8 cellular contexts compared by ENCODE assay signal in the genomic region with DNA sequence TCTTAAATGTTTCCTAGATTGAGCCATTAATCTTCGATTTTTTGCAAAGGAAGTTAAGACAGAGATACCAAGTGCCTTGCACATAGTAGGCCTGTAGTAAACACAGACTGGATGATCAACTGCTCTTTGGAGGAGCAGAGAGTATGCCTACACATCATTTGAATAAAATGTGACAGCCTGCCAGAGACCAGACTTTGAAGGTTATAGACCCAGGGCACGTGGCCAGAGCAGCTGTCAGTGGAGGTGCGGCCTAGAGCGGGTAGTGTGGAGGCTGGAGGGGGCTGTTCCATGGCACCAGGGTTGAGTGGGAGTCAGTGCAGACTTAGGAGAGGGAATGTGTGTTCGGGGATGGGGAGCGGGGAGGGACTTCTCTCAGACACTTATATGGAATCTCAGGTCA.
DNase-seq lines count a peak whose midpoint lies in the region; TF ChIP-seq lines count a peak whose summit lies in the region.

No MANE protein-coding gene starts in this region.

- H3K36me3 ChIP-seq in cardiac muscle cell, result no peaks in the 10 kb centered on the region
- H3K36me3 ChIP-seq in skeletal muscle tissue (ENCODE audit: control insufficient read depth in 3 of 3, insufficient read depth in 3 of 3, low read length in 3 of 3), result no peaks in the 10 kb centered on the region

- no peaks in the 10 kb centered on the region for H3K9me3 Mint-ChIP-seq in activated CD4-positive, alpha-beta memory T cell treated with anti-CD3 and anti-CD28 coated beads, Interleukin-2, amount 10 ng/mL, durations not matched to agents 7 days and 5 days

- CTCF ChIA-PET in activated CD4-positive, alpha-beta memory T cell treated with anti-CD3 and anti-CD28 coated beads, Interleukin-2, amount 10 ng/mL, durations not matched to agents 7 days and 5 days (lab: Charles Lee), result no interaction called here

- no peaks in the 10 kb centered on the region for H3K9me3 ChIP-seq in cardiac muscle cell (ENCODE audit: low read depth)
- H3K9me3 ChIP-seq in skeletal muscle tissue (ENCODE audit: control insufficient read depth in 3 of 3, low read length in 3 of 3), result no peaks in the 10 kb centered on the region

- peak overlapping the region; percentile 10 for H3K4me3 Mint-ChIP-seq in activated CD4-positive, alpha-beta memory T cell treated with anti-CD3 and anti-CD28 coated beads, Interleukin-2, amount 10 ng/mL, durations not matched to agents 7 days and 5 days

- H3K27me3 ChIP-seq in cardiac muscle cell, result no peaks in the 10 kb centered on the region
- H3K27me3 ChIP-seq in skeletal muscle tissue (ENCODE audit: control insufficient read depth in 3 of 3, insufficient read depth in 3 of 3, low read length in 3 of 3), result no peaks in the 10 kb centered on the region

- no peaks in the 10 kb centered on the region for H3K27me3 Mint-ChIP-seq in activated CD4-positive, alpha-beta memory T cell treated with anti-CD3 and anti-CD28 coated beads, Interleukin-2, amount 10 ng/mL, durations not matched to agents 7 days and 5 days

- peaks cover 84% of the 10 kb centered on the region for H3K4me1 ChIP-seq in cardiac muscle cell (ENCODE audit: low read depth)
- peaks cover 85 to 87% (median 87%) of the 10 kb centered on the region in 3 donors for H3K4me1 ChIP-seq in skeletal muscle tissue (ENCODE audit: control insufficient read depth in 3 of 3, insufficient read depth in 3 of 3, low read length in 3 of 3)

- peak; percentile 58 for DNase-seq in HS-5 (ENCODE audit: low read depth)
- DNase-seq in activated CD4-positive, alpha-beta memory T cell treated with anti-CD3 and anti-CD28 coated beads, Interleukin-2, amount 10 ng/mL, durations not matched to agents 7 days and 5 days, result no peak
- DNase-seq in cardiac muscle cell (ENCODE audit: low read depth in 1 of 2, low spot score in 1 of 2), result peak in 1 of 2 donors; percentile 88
- DNase-seq in stimulated activated CD4-positive, alpha-beta T cell treated with anti-CD3 and anti-CD28 coated beads, Interleukin-4, amount 100 ng/mL, for 24 hours, result no peak
- DNase-seq in NCI-H2107 (lab: John Stamatoyannopoulos, UW), result no peak
- DNase-seq in D341Med (ENCODE audit: low spot score), result no peak
- no peak for DNase-seq in 8988T

- H3K4me3 ChIP-seq in cardiac muscle cell, result no peak overlapping the region
- H3K4me3 ChIP-seq in skeletal muscle tissue (ENCODE audit: low read length in 3 of 3), result no peak overlapping the region

- peaks cover 96% of the 10 kb centered on the region for H3K4me1 Mint-ChIP-seq in activated CD4-positive, alpha-beta memory T cell treated with anti-CD3 and anti-CD28 coated beads, Interleukin-2, amount 10 ng/mL, durations not matched to agents 7 days and 5 days

- H3K27ac Mint-ChIP-seq in activated CD4-positive, alpha-beta memory T cell treated with anti-CD3 and anti-CD28 coated beads, Interleukin-2, amount 10 ng/mL, durations not matched to agents 7 days and 5 days, result peak overlapping the region; percentile 58

- H3K36me3 Mint-ChIP-seq in activated CD4-positive, alpha-beta memory T cell treated with anti-CD3 and anti-CD28 coated beads, Interleukin-2, amount 10 ng/mL, durations not matched to agents 7 days and 5 days (ENCODE audit: low read depth), result peaks cover 38% of the 10 kb centered on the region

- no peak for TF ChIP-seq CTCF in cardiac muscle cell (IDR thresholded peaks at IDR 0.05; ENCODE audit: low read depth, low read length)

- POLR2A ChIA-PET in activated CD4-positive, alpha-beta memory T cell treated with anti-CD3 and anti-CD28 coated beads, Interleukin-2, amount 10 ng/mL, durations not matched to agents 7 days and 5 days (lab: Charles Lee), result interaction anchor here (1.0 to 5.8 kb wide), 6 partner anchors 10 to 80 kb away, joined by 3 to 59 read pairs (median 6); a partner anchor contains a TSS

- H3K9ac ChIP-seq in skeletal muscle tissue (ENCODE audit: low read depth in 1 of 3, low read length in 3 of 3), result peak overlapping the region in 2 of 3 donors; percentile 27 to 54

- peak overlapping the region; percentile 37 for H3K27ac ChIP-seq in cardiac muscle cell
- H3K27ac ChIP-seq in skeletal muscle tissue (ENCODE audit: low read depth, low read length), result peak overlapping the region; percentile 83
